8 cellular contexts compared by ENCODE assay signal in the genomic region with DNA sequence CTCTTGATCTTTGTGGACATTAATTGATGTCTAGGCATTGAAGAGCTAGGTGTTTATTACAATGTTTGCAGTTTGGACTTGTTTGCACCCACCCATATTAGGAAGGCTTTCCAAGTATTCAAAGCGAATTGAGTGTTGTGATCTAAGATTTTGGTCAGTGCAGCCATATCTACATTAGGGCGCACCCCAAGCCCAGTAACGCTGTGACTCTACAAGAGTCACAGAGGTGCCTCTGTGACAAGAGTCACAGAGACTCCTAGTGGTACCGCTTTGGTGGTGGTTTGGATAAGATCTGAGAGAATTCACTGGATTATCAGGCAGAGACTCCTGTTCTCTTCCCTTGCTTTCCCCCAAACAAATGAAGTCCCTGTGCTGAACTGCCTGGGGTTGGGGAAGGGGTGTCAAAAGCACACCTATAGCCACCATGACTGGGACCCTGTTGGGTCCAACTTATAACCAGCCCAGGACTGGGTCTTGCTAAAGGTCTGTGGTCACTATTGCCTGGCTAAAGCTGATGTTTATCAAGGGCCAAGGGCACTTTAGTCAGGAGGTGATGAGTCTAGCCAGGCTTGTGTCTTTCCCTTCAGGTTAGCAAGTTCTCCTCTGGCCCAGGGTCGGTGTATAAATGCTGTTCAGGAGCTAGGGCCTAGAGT.
DNase-seq lines count a peak whose midpoint lies in the region; ATAC-seq and TF ChIP-seq lines count a peak whose summit lies in the region.

No MANE protein-coding gene starts in this region.

- CTCF ChIA-PET in RWPE1 (lab: Yijun Ruan, JAX), result interaction anchor here (0.5 to 0.8 kb wide), 5 partner anchors 34 to 1472 kb away, joined by 3 to 6 read pairs (median 4); no protein-coding TSS in a partner anchor
- CTCF ChIA-PET in CD8-positive, alpha-beta memory T cell (lab: Charles Lee), result no interaction called here

- H3K9me3 ChIP-seq in CD8-positive, alpha-beta memory T cell (ENCODE audit: low read length), result no peaks in the 10 kb centered on the region

- no peak overlapping the region for H3K4me3 Mint-ChIP-seq in activated naive CD8-positive, alpha-beta T cell treated with anti-CD3 and anti-CD28 coated beads, Interleukin-2, amount 10 ng/mL, durations not matched to agents 7 days and 5 days
- no peak overlapping the region for H3K4me3 Mint-ChIP-seq in activated naive CD8-positive, alpha-beta T cell treated with anti-CD3 and anti-CD28 coated beads for 36 hours
- no peak overlapping the region for H3K4me3 Mint-ChIP-seq in stimulated activated memory B cell treated with anti-CD40 and anti-IgM and Interleukin-4, amounts not matched to agents 10 μg/mL and 1 μg/mL and 100 μg/mL, for 72 hours
- no peak overlapping the region for H3K4me3 Mint-ChIP-seq in CD8-positive, alpha-beta memory T cell

- H3K36me3 Mint-ChIP-seq in activated naive CD8-positive, alpha-beta T cell treated with anti-CD3 and anti-CD28 coated beads, Interleukin-2, amount 10 ng/mL, durations not matched to agents 7 days and 5 days, result no peaks in the 10 kb centered on the region
- H3K36me3 Mint-ChIP-seq in activated naive CD8-positive, alpha-beta T cell treated with anti-CD3 and anti-CD28 coated beads for 36 hours, result no peaks in the 10 kb centered on the region
- H3K36me3 Mint-ChIP-seq in stimulated activated memory B cell treated with anti-CD40 and anti-IgM and Interleukin-4, amounts not matched to agents 10 μg/mL and 1 μg/mL and 100 μg/mL, for 72 hours, result no peaks in the 10 kb centered on the region
- no peaks in the 10 kb centered on the region for H3K36me3 Mint-ChIP-seq in CD8-positive, alpha-beta memory T cell

- DNase-seq in activated naive CD8-positive, alpha-beta T cell treated with anti-CD3 and anti-CD28 coated beads, Interleukin-2, amount 10 ng/mL, durations not matched to agents 7 days and 5 days, result no peak
- no peak for DNase-seq in activated naive CD8-positive, alpha-beta T cell treated with anti-CD3 and anti-CD28 coated beads for 36 hours
- DNase-seq in HK-2 (ENCODE audit: unreplicated experiment) (peak; percentile 2), RWPE1 (ENCODE audit: low spot score) (peak; percentile 16), fibroblast of villous mesenchyme (ENCODE audit: low read depth) (peak; percentile 18)
- no peak for DNase-seq in CD8-positive, alpha-beta memory T cell

- TF ChIP-seq CTCF in RWPE1 (conservative IDR thresholded peaks at IDR 0.05; ENCODE audit: low read depth), result peak; percentile 26; the same call in 1 of the 2 replicates
- TF ChIP-seq CTCF in fibroblast of villous mesenchyme (IDR thresholded peaks at IDR 0.05; ENCODE audit: insufficient read depth, low read depth, low read length), result peak; percentile 46

- no peak overlapping the region for H3K27ac Mint-ChIP-seq in activated naive CD8-positive, alpha-beta T cell treated with anti-CD3 and anti-CD28 coated beads, Interleukin-2, amount 10 ng/mL, durations not matched to agents 7 days and 5 days
- H3K27ac Mint-ChIP-seq in activated naive CD8-positive, alpha-beta T cell treated with anti-CD3 and anti-CD28 coated beads for 36 hours, result no peak overlapping the region
- H3K27ac Mint-ChIP-seq in stimulated activated memory B cell treated with anti-CD40 and anti-IgM and Interleukin-4, amounts not matched to agents 10 μg/mL and 1 μg/mL and 100 μg/mL, for 72 hours, result no peak overlapping the region
- H3K27ac Mint-ChIP-seq in CD8-positive, alpha-beta memory T cell, result no peak overlapping the region

- peaks cover 1% of the 10 kb centered on the region for H3K9me3 Mint-ChIP-seq in activated naive CD8-positive, alpha-beta T cell treated with anti-CD3 and anti-CD28 coated beads, Interleukin-2, amount 10 ng/mL, durations not matched to agents 7 days and 5 days
- H3K9me3 Mint-ChIP-seq in activated naive CD8-positive, alpha-beta T cell treated with anti-CD3 and anti-CD28 coated beads for 36 hours, result peaks cover 2% of the 10 kb centered on the region
- peaks cover 6% of the 10 kb centered on the region for H3K9me3 Mint-ChIP-seq in stimulated activated memory B cell treated with anti-CD40 and anti-IgM and Interleukin-4, amounts not matched to agents 10 μg/mL and 1 μg/mL and 100 μg/mL, for 72 hours
- peaks cover 0 to 19% (median 12%) of the 10 kb centered on the region in 5 donors for H3K9me3 Mint-ChIP-seq in CD8-positive, alpha-beta memory T cell

- no peak overlapping the region for H3K4me3 ChIP-seq in fibroblast of villous mesenchyme (ENCODE audit: low read depth, low read length)
- H3K4me3 ChIP-seq in CD8-positive, alpha-beta memory T cell (ENCODE audit: low read length), result no peak overlapping the region

- no peaks in the 10 kb centered on the region for H3K27me3 Mint-ChIP-seq in activated naive CD8-positive, alpha-beta T cell treated with anti-CD3 and anti-CD28 coated beads, Interleukin-2, amount 10 ng/mL, durations not matched to agents 7 days and 5 days
- H3K27me3 Mint-ChIP-seq in activated naive CD8-positive, alpha-beta T cell treated with anti-CD3 and anti-CD28 coated beads for 36 hours, result peaks cover 3% of the 10 kb centered on the region
- no peaks in the 10 kb centered on the region for H3K27me3 Mint-ChIP-seq in stimulated activated memory B cell treated with anti-CD40 and anti-IgM and Interleukin-4, amounts not matched to agents 10 μg/mL and 1 μg/mL and 100 μg/mL, for 72 hours
- peaks cover 0 to 2% of the 10 kb centered on the region in 2 donors for H3K27me3 Mint-ChIP-seq in CD8-positive, alpha-beta memory T cell

- no peaks in the 10 kb centered on the region for H3K4me1 ChIP-seq in CD8-positive, alpha-beta memory T cell (ENCODE audit: insufficient read depth, low read length)

- peak; percentile 58 for ATAC-seq in activated naive CD8-positive, alpha-beta T cell treated with anti-CD3 and anti-CD28 coated beads, Interleukin-2, amount 10 ng/mL, durations not matched to agents 7 days and 5 days (ENCODE audit: low read depth)
- ATAC-seq in GM21576 (IDR thresholded peaks at IDR 0.05; ENCODE audit: unreplicated experiment), result peak; percentile 94
- ATAC-seq in stimulated activated memory B cell treated with anti-CD40 and anti-IgM and Interleukin-4, amounts not matched to agents 10 μg/mL and 1 μg/mL and 100 μg/mL, for 72 hours, result peak; percentile 71

- no peaks in the 10 kb centered on the region for H3K27me3 ChIP-seq in CD8-positive, alpha-beta memory T cell (ENCODE audit: insufficient read depth, low read length, poor library complexity, severe bottlenecking)

- H3K27ac ChIP-seq in RWPE1, result no peak overlapping the region
- no peak overlapping the region for H3K27ac ChIP-seq in CD8-positive, alpha-beta memory T cell (ENCODE audit: low read depth, low read length)

- H3K36me3 ChIP-seq in CD8-positive, alpha-beta memory T cell (ENCODE audit: insufficient read depth, low read length), result no peaks in the 10 kb centered on the region

- POLR2A ChIA-PET in activated naive CD8-positive, alpha-beta T cell treated with anti-CD3 and anti-CD28 coated beads, Interleukin-2, amount 10 ng/mL, durations not matched to agents 7 days and 5 days (lab: Charles Lee), result no interaction called here
- POLR2A ChIA-PET in RWPE1 (lab: Yijun Ruan, JAX; ENCODE audit: low non-redundant PET), result no interaction called here
- POLR2A ChIA-PET in CD8-positive, alpha-beta memory T cell (lab: Charles Lee), result no interaction called here

- H3K4me1 Mint-ChIP-seq in activated naive CD8-positive, alpha-beta T cell treated with anti-CD3 and anti-CD28 coated beads, Interleukin-2, amount 10 ng/mL, durations not matched to agents 7 days and 5 days, result no peaks in the 10 kb centered on the region
- H3K4me1 Mint-ChIP-seq in activated naive CD8-positive, alpha-beta T cell treated with anti-CD3 and anti-CD28 coated beads for 36 hours, result no peaks in the 10 kb centered on the region
- H3K4me1 Mint-ChIP-seq in stimulated activated memory B cell treated with anti-CD40 and anti-IgM and Interleukin-4, amounts not matched to agents 10 μg/mL and 1 μg/mL and 100 μg/mL, for 72 hours, result no peaks in the 10 kb centered on the region
- H3K4me1 Mint-ChIP-seq in CD8-positive, alpha-beta memory T cell, result no peaks in the 10 kb centered on the region

Comparison
In these comparisons a context has a peak if more than half of its experiments do, and no peak if none do; other contexts are left out.
1. DNase-seq: peak in HK-2 (single experiment), RWPE1 (single experiment) and fibroblast of villous mesenchyme (single experiment); none in activated naive CD8-positive, alpha-beta T cell treated with anti-CD3 and anti-CD28 coated beads, Interleukin-2, amount 10 ng/mL, durations not matched to agents 7 days and 5 days (single experiment), activated naive CD8-positive, alpha-beta T cell treated with anti-CD3 and anti-CD28 coated beads for 36 hours (single experiment) and CD8-positive, alpha-beta memory T cell (0 of 5).
2. Peak in every context shown above with its lines, with median percentiles within 50 percentile points of each other: ATAC-seq.